Comparison of ENCODE assay signal across 1 cellular context in genomic region chr1:156652131-156652991, GRCh38.
TF ChIP-seq lines count a peak whose summit lies in the region.

No MANE protein-coding gene starts in this region.

TF ChIP-seq in A549, 52 proteins besides CTCF, POLR2A, EP300 and RAD21 (continued from another document):
- TF ChIP-seq REST (IDR thresholded peaks at IDR 0.05) (peak; percentile 93), ESRRA (IDR thresholded peaks at IDR 0.05; ENCODE audit: borderline replicate concordance, low read length) (no peak)
